Comparison of ENCODE assay signal across 7 cellular contexts in genomic region chr11:9514581-9514980, GRCh38. TPM values are rescaled to one million over a fixed set of nuclear protein-coding genes. Genes with fewer than 3 reads are reported as not detected.
DNase-seq lines count a peak whose midpoint lies in the region; ATAC-seq and TF ChIP-seq lines count a peak whose summit lies in the region.
"Not testable (repeated sequence)": the region's sequence is repeated elsewhere in the genome, so short reads cannot be mapped to it uniquely, and the experiment has no call there.

No MANE protein-coding gene starts in this region.

- POLR2A ChIA-PET in IMR-90 (lab: Charles Lee; ENCODE audit: unreplicated experiment), result not testable (repeated sequence)

- H4K8ac ChIP-seq in IMR-90 (ENCODE audit: low read depth in 2 of 2, low read length in 2 of 2), result not testable (repeated sequence)

- not testable (repeated sequence) for TF ChIP-seq CTCF in IMR-90 (conservative IDR thresholded peaks at IDR 0.05; ENCODE audit: low read depth, low read length); progenitor cell of endocrine pancreas (IDR thresholded peaks at IDR 0.05; ENCODE audit: unreplicated experiment)

- not testable (repeated sequence) for H3K4me3 ChIP-seq in IMR-90 (ENCODE audit: insufficient read depth, low read depth, low read length)

- CTCF ChIA-PET in IMR-90 (lab: Yijun Ruan, JAX), result not testable (repeated sequence)

- not testable (repeated sequence) for TF ChIP-seq RAD21 in IMR-90 (IDR thresholded peaks at IDR 0.05; ENCODE audit: low read length)

- H2AFZ ChIP-seq in IMR-90 (replicated peaks; ENCODE audit: low read length, poor library complexity), result not testable (repeated sequence)

- H4K5ac ChIP-seq in IMR-90 (ENCODE audit: low read depth, low read length), result not testable (repeated sequence)

- H3K9me3 Mint-ChIP-seq in central memory CD8-positive, alpha-beta T cell; progenitor cell of endocrine pancreas (ENCODE audit: low read depth): not testable (repeated sequence)

- not testable (repeated sequence) for H3K27me3 Mint-ChIP-seq in central memory CD8-positive, alpha-beta T cell; progenitor cell of endocrine pancreas

- not testable (repeated sequence) for H3K36me3 ChIP-seq in IMR-90 (ENCODE audit: control insufficient read depth, insufficient read depth, low read length)

- BruUV-seq in IMR-90 (replicated peaks; lab: Mats Ljungman, UMichigan), result not testable (repeated sequence)

- peaks cover 67% of the 10 kb centered on the region for H3K36me3 Mint-ChIP-seq in central memory CD8-positive, alpha-beta T cell (ENCODE audit: insufficient read depth)
- H3K36me3 Mint-ChIP-seq in progenitor cell of endocrine pancreas (ENCODE audit: insufficient read depth), result peaks cover 46% of the 10 kb centered on the region

- H2BK20ac ChIP-seq in IMR-90 (ENCODE audit: low read depth, low read length), result not testable (repeated sequence)

- not testable (repeated sequence) for H3K27me3 ChIP-seq in IMR-90 (ENCODE audit: control insufficient read depth, insufficient read depth, low read length)

- dilution Hi-C loops in IMR-90 (cut with HindIII; ENCODE audit: low sequenced_read_pairs, unreplicated experiment), result not testable (repeated sequence)

- H3K4me1 Mint-ChIP-seq in central memory CD8-positive, alpha-beta T cell, result peaks cover 10% of the 10 kb centered on the region
- H3K4me1 Mint-ChIP-seq in progenitor cell of endocrine pancreas (ENCODE audit: low read depth), result peaks cover 47% of the 10 kb centered on the region

- in situ Hi-C loops in IMR-90 (cut with MboI; ENCODE audit: low sequenced_read_pairs), result loop anchor here (25.0 kb wide), 1 partner anchor 502 kb away; the partner anchor contains the start of gene NRIP3

- intact Hi-C loops in IMR-90 (cut with micrococcal nuclease), result not testable (repeated sequence)

- not testable (repeated sequence) for H2BK120ac ChIP-seq in IMR-90 (ENCODE audit: low read depth, low read length)

- H2AK5ac ChIP-seq in IMR-90 (ENCODE audit: low read depth, low read length), result not testable (repeated sequence)

- ATAC-seq in IMR-90 (ENCODE audit: low read depth); central memory CD8-positive, alpha-beta T cell (replicated peaks; ENCODE audit: extremely low read depth, poor library complexity, severe bottlenecking): not testable (repeated sequence)

- peaks cover 0 to 11% of the 10 kb centered on the region in 2 experiments; a peak in 2 of 4 replicates for H3K79me1 ChIP-seq in IMR-90 (ENCODE audit: low read depth in 1 of 2, low read length in 2 of 2)

- TF ChIP-seq POLR2A in IMR-90 (IDR thresholded peaks at IDR 0.05; ENCODE audit: low read depth, low read length), result not testable (repeated sequence)

- H2AK9ac ChIP-seq in IMR-90 (replicated peaks; ENCODE audit: low read depth, low read length, poor library complexity), result not testable (repeated sequence)

- not testable (repeated sequence) for H4K20me1 ChIP-seq in IMR-90 (ENCODE audit: insufficient read depth, low read length)

- not testable (repeated sequence) for H3K9ac ChIP-seq in IMR-90 (ENCODE audit: low read depth, low read length)

- H3K27ac Mint-ChIP-seq in central memory CD8-positive, alpha-beta T cell (ENCODE audit: low read depth), result peak overlapping the region; percentile 13
- peak overlapping the region; percentile 86 for H3K27ac Mint-ChIP-seq in progenitor cell of endocrine pancreas

- not testable (repeated sequence) for H4K91ac ChIP-seq in IMR-90 (ENCODE audit: insufficient read depth, low read depth, low read length)

- not testable (repeated sequence) for H2BK5ac ChIP-seq in IMR-90 (ENCODE audit: low read depth, low read length, poor library complexity, severe bottlenecking)

- H3K23ac ChIP-seq in IMR-90 (ENCODE audit: low read depth, low read length), result peak overlapping the region; percentile 24; the same call in 1 of the 2 replicates

- H3K9me3 ChIP-seq in IMR-90 (ENCODE audit: control insufficient read depth, insufficient read depth, low read length), result not testable (repeated sequence)

- H3K4ac ChIP-seq in IMR-90 (ENCODE audit: low read depth, low read length), result not testable (repeated sequence)

- WGBS in IMR-90 (ENCODE audit: extremely low coverage in 2 of 2, insufficient read length in 1 of 2), 2 experiments, result no CpG with 5 or more reads among the region's 1 CpG

- H3K9me1 ChIP-seq in IMR-90 (ENCODE audit: insufficient read depth, low read length), result not testable (repeated sequence)

- H3K18ac ChIP-seq in IMR-90 (ENCODE audit: low read depth, low read length), result not testable (repeated sequence)

- H3K4me1 ChIP-seq in IMR-90 (ENCODE audit: control insufficient read depth, insufficient read depth, low read length), result not testable (repeated sequence)

- H3K14ac ChIP-seq in IMR-90 (replicated peaks; ENCODE audit: low read depth, low read length), result not testable (repeated sequence)

- H3K4me3 Mint-ChIP-seq in central memory CD8-positive, alpha-beta T cell; progenitor cell of endocrine pancreas (ENCODE audit: low read depth): not testable (repeated sequence)

- DNase-seq in A172 (ENCODE audit: low spot score) (peak; percentile 16), EL (peak; percentile 54), RPMI7951 (ENCODE audit: low read depth) (peak; percentile 17), myocyte (ENCODE audit: low read depth) (peak; percentile 62)
- DNase-seq in IMR-90; central memory CD8-positive, alpha-beta T cell (ENCODE audit: low spot score in 2 of 2); progenitor cell of endocrine pancreas (ENCODE audit: low spot score, unreplicated experiment): not testable (repeated sequence)

- H3K56ac ChIP-seq in IMR-90 (ENCODE audit: extremely low read depth, insufficient read depth, low read length), result not testable (repeated sequence)

- H3K27ac ChIP-seq in IMR-90 (ENCODE audit: insufficient read depth, low read length), result not testable (repeated sequence)

- H3K4me2 ChIP-seq in IMR-90 (ENCODE audit: low read depth, low read length), result not testable (repeated sequence)

- not testable (repeated sequence) for H2BK15ac ChIP-seq in IMR-90 (ENCODE audit: low read depth, low read length)

RNA-seq across cellular contexts. Expression of gene ZNF143, which starts 53.8 kb away (rescaled TPM):
- 26.5 and 28.8 TPM in 2 replicates for total RNA-seq in A172 (2014; rRNA removed; shearing (Covaris generic))
- total RNA-seq in IMR-90 (2012; rRNA removed), result 49.6 and 58.9 TPM in 2 replicates
- 22.7 and 23.8 TPM in 2 replicates for polyA plus RNA-seq in IMR-90 (2012; rRNA removed)
- polyA plus RNA-seq in IMR-90 (2012; cell fraction: cytosol; rRNA removed), result 5.1 and 9.3 TPM in 2 replicates
- 7.8 and 15.8 TPM in 2 replicates for polyA plus RNA-seq in IMR-90 (2012; cell fraction: nucleus; rRNA removed; ENCODE audit: low replicate concordance)
- 25.1 and 34.7 TPM in 2 replicates for total RNA-seq in RPMI7951 (2014; rRNA removed; shearing (Covaris generic))
- total RNA-seq in myocyte, result 21.0 and 27.9 TPM in 2 replicates
- polyA plus RNA-seq in myocyte (2012), result 13.1 TPM
- total RNA-seq in progenitor cell of endocrine pancreas, result 42.6 and 50.8 TPM in 2 replicates

RNA-seq across cellular contexts. Expression of gene WEE1, which starts 58.9 kb away (rescaled TPM):
- total RNA-seq in A172 (2014; rRNA removed; shearing (Covaris generic)), result 77.8 and 85.7 TPM in 2 replicates
- total RNA-seq in IMR-90 (2012; rRNA removed), result 29.2 and 45.5 TPM in 2 replicates
- 20.2 and 26.5 TPM in 2 replicates for polyA plus RNA-seq in IMR-90 (2012; rRNA removed)
- polyA plus RNA-seq in IMR-90 (2012; cell fraction: cytosol; rRNA removed), result 3.7 and 5.6 TPM in 2 replicates
- 10.9 and 83.2 TPM in 2 replicates for polyA plus RNA-seq in IMR-90 (2012; cell fraction: nucleus; rRNA removed; ENCODE audit: low replicate concordance)
- 52.3 and 74.6 TPM in 2 replicates for total RNA-seq in RPMI7951 (2014; rRNA removed; shearing (Covaris generic))
- total RNA-seq in myocyte, result 36.1 and 37.7 TPM in 2 replicates
- 19.9 TPM for polyA plus RNA-seq in myocyte (2012)
- 154 and 179 TPM in 2 replicates for total RNA-seq in progenitor cell of endocrine pancreas
